ENCODE assay signal across 1 cellular context in genomic region chr7:22542669-22543068, GRCh38.
TF ChIP-seq lines count a peak whose summit lies in the region.

No MANE protein-coding gene starts in this region.

TF ChIP-seq in GM23338, 12 proteins besides CTCF, POLR2A, EP300 and RAD21 (continued from another document):
- TF ChIP-seq REST (IDR thresholded peaks at IDR 0.05; ENCODE audit: unreplicated experiment): no peak
- TF ChIP-seq STAT1 (IDR thresholded peaks at IDR 0.05; ENCODE audit: unreplicated experiment): no peak
- TF ChIP-seq EZH2phosphoT487 (IDR thresholded peaks at IDR 0.05; ENCODE audit: unreplicated experiment): no peak
- no peak for TF ChIP-seq EZH2 (IDR thresholded peaks at IDR 0.05; ENCODE audit: low read depth, unreplicated experiment)
- TF ChIP-seq NANOG (IDR thresholded peaks at IDR 0.05; ENCODE audit: borderline replicate concordance): no peak
- TF ChIP-seq, protein P1, sequence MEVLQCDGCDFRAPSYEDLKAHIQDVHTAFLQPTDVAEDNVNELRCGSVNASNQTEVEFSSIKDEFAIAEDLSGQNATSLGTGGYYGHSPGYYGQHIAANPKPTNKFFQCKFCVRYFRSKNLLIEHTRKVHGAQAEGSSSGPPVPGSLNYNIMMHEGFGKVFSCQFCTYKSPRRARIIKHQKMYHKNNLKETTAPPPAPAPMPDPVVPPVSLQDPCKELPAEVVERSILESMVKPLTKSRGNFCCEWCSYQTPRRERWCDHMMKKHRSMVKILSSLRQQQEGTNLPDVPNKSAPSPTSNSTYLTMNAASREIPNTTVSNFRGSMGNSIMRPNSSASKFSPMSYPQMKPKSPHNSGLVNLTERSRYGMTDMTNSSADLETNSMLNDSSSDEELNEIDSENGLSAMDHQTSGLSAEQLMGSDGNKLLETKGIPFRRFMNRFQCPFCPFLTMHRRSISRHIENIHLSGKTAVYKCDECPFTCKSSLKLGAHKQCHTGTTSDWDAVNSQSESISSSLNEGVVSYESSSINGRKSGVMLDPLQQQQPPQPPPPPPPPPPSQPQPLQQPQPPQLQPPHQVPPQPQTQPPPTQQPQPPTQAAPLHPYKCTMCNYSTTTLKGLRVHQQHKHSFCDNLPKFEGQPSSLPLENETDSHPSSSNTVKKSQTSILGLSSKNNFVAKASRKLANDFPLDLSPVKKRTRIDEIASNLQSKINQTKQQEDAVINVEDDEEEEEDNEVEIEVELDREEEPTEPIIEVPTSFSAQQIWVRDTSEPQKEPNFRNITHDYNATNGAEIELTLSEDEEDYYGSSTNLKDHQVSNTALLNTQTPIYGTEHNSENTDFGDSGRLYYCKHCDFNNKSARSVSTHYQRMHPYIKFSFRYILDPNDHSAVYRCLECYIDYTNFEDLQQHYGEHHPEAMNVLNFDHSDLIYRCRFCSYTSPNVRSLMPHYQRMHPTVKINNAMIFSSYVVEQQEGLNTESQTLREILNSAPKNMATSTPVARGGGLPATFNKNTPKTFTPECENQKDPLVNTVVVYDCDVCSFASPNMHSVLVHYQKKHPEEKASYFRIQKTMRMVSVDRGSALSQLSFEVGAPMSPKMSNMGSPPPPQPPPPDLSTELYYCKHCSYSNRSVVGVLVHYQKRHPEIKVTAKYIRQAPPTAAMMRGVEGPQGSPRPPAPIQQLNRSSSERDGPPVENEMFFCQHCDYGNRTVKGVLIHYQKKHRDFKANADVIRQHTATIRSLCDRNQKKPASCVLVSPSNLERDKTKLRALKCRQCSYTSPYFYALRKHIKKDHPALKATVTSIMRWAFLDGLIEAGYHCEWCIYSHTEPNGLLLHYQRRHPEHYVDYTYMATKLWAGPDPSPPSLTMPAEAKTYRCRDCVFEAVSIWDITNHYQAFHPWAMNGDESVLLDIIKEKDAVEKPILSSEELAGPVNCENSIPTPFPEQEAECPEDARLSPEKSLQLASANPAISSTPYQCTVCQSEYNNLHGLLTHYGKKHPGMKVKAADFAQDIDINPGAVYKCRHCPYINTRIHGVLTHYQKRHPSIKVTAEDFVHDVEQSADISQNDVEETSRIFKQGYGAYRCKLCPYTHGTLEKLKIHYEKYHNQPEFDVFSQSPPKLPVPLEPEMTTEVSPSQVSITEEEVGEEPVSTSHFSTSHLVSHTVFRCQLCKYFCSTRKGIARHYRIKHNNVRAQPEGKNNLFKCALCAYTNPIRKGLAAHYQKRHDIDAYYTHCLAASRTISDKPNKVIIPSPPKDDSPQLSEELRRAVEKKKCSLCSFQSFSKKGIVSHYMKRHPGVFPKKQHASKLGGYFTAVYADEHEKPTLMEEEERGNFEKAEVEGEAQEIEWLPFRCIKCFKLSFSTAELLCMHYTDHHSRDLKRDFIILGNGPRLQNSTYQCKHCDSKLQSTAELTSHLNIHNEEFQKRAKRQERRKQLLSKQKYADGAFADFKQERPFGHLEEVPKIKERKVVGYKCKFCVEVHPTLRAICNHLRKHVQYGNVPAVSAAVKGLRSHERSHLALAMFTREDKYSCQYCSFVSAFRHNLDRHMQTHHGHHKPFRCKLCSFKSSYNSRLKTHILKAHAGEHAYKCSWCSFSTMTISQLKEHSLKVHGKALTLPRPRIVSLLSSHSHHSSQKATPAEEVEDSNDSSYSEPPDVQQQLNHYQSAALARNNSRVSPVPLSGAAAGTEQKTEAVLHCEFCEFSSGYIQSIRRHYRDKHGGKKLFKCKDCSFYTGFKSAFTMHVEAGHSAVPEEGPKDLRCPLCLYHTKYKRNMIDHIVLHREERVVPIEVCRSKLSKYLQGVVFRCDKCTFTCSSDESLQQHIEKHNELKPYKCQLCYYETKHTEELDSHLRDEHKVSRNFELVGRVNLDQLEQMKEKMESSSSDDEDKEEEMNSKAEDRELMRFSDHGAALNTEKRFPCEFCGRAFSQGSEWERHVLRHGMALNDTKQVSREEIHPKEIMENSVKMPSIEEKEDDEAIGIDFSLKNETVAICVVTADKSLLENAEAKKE (CRISPR knock-in tag; IDR thresholded peaks at IDR 0.05): no peak
- TF ChIP-seq CREB1 (CRISPR knock-in tag; IDR thresholded peaks at IDR 0.05; ENCODE audit: low read depth): no peak
- no peak for TF ChIP-seq POLR2AphosphoS5 (IDR thresholded peaks at IDR 0.05; ENCODE audit: low read depth)
- no peak for TF ChIP-seq ZNF331 (CRISPR knock-in tag; IDR thresholded peaks at IDR 0.05; ENCODE audit: low read depth)
- TF ChIP-seq ZNF114 (CRISPR knock-in tag; IDR thresholded peaks at IDR 0.05): no peak
- no peak for TF ChIP-seq JUNB (IDR thresholded peaks at IDR 0.05; ENCODE audit: unreplicated experiment)
